8 cellular contexts compared by ENCODE assay signal in genomic region chr12:45415393-45415817, GRCh38.
A peak's percentile ranks its signal among the peaks of the same experiment; 100 is the strongest.
DNase-seq lines count a peak whose midpoint lies in the region; ATAC-seq and TF ChIP-seq lines count a peak whose summit lies in the region.

No MANE protein-coding gene starts in this region.

- no peaks in the 10 kb centered on the region for H3K4me1 ChIP-seq in H9 (ENCODE audit: insufficient read depth, low read length)

- no peak overlapping the region for H4K91ac ChIP-seq in H9 (ENCODE audit: insufficient read length, low read depth, low read length)

- H3K18ac ChIP-seq in H9 (ENCODE audit: insufficient read length, low read depth, low read length) = no peak overlapping the region

- H3T11ph ChIP-seq in H9 (ENCODE audit: low read length) = no peak overlapping the region

- intact Hi-C loops in Right ventricle myocardium inferior (cut with DNase I) = no loop called here

- no peaks in the 10 kb centered on the region for H3K79me1 ChIP-seq in H9 (ENCODE audit: insufficient read depth, low read depth, low read length, poor library complexity, severe bottlenecking)

- no peaks in the 10 kb centered on the region for H3K27me3 Mint-ChIP-seq in H9 (ENCODE audit: low read depth)

- no peaks in the 10 kb centered on the region for H3K9me3 ChIP-seq in H9 (ENCODE audit: control insufficient read depth, low read depth, low read length)

- no peak overlapping the region for H2AFZ ChIP-seq in H9 (ENCODE audit: low read length)

- no peak overlapping the region for H3K9ac ChIP-seq in H9 (ENCODE audit: extremely low read depth, insufficient read length, low read length)

- H3K4me2 ChIP-seq in H9 (ENCODE audit: insufficient read depth, insufficient read length, low read length) = no peak overlapping the region

- WGBS in H9 (ENCODE audit: extremely low coverage, insufficient read length, low lambda C conversion rate) = no CpG with 5 or more reads among the region's 4 CpGs

- H3K9me3 Mint-ChIP-seq in H9 = no peaks in the 10 kb centered on the region

- H3K27ac ChIP-seq in H9 (ENCODE audit: insufficient read length, low read depth, low read length) = no peak overlapping the region

- no peak overlapping the region for H4K8ac ChIP-seq in H9 (replicated peaks; ENCODE audit: insufficient read length, low read depth, low read length)

- DNase-seq in AG09319 (ENCODE audit: extremely low read depth, low read depth) = peak; percentile 92
- peak; percentile 79 for DNase-seq in SW480 (ENCODE audit: low spot score)
- DNase-seq in Right ventricle myocardium inferior (ENCODE audit: missing footprints) = peak; percentile 60
- DNase-seq in stimulated activated CD8-positive, alpha-beta memory T cell treated with anti-CD3 and anti-CD28 coated beads, Interleukin-12 subunit alpha, Interleukin-12 subunit beta, amount 100 ng/mL, for 24 hours (ENCODE audit: extremely low read depth) = peak; percentile 5
- no peak for DNase-seq in ureter (ENCODE audit: low spot score)
- no peak for DNase-seq in H9

- no peak overlapping the region for H3K4me3 Mint-ChIP-seq in H9

- no peaks in the 10 kb centered on the region for H3K4me1 Mint-ChIP-seq in H9

- TF ChIP-seq CTCF in AG09319 (IDR thresholded peaks at IDR 0.05; ENCODE audit: low read depth, low read length) = no peak
- TF ChIP-seq CTCF in H9 (conservative IDR thresholded peaks at IDR 0.05) = no peak

- no peak overlapping the region for H3K23ac ChIP-seq in H9 (ENCODE audit: insufficient read length, low read depth, low read length)

- peak overlapping the region in 1 of 3 experiments; percentile 69; a peak in 2 of 7 replicates for H3K27ac Mint-ChIP-seq in H9

- no peaks in the 10 kb centered on the region for H3K79me2 ChIP-seq in H9 (ENCODE audit: insufficient read depth, low read length)

- H2BK12ac ChIP-seq in H9 (ENCODE audit: insufficient read length, low read depth, low read length) = no peak overlapping the region

- no peak overlapping the region for H2BK15ac ChIP-seq in H9 (ENCODE audit: low read depth, low read length)

- H3K56ac ChIP-seq in H9 (ENCODE audit: insufficient read length, low read depth, low read length) = no peak overlapping the region

- no peaks in the 10 kb centered on the region for H4K20me1 ChIP-seq in H9 (ENCODE audit: control insufficient read depth, insufficient read depth, insufficient read length)

- H3K27me3 ChIP-seq in H9 (ENCODE audit: insufficient read depth, low read length) = no peaks in the 10 kb centered on the region

- no peak overlapping the region for H3K4ac ChIP-seq in H9 (ENCODE audit: low read depth, low read length)

- H2BK120ac ChIP-seq in H9 (ENCODE audit: low read depth, low read length, poor library complexity, severe bottlenecking) = no peak overlapping the region

- no peak overlapping the region for H3K14ac ChIP-seq in H9 (ENCODE audit: insufficient read depth, low read length)

- ATAC-seq in GM19025 (IDR thresholded peaks at IDR 0.05; ENCODE audit: low read depth, unreplicated experiment) (peak; percentile 92), HG03108 (IDR thresholded peaks at IDR 0.05; ENCODE audit: unreplicated experiment) (peak; percentile 84), Right ventricle myocardium inferior (peak; percentile 69)

- no peak overlapping the region for H2AK5ac ChIP-seq in H9 (ENCODE audit: insufficient read length, low read length)

- H3K36me3 Mint-ChIP-seq in H9 (ENCODE audit: insufficient read depth in 1 of 3, low read depth in 3 of 3) = peaks cover 7 to 19% (median 10%) of the 10 kb centered on the region in 3 experiments; a peak in 5 of 7 replicates

- no peaks in the 10 kb centered on the region for H3K23me2 ChIP-seq in H9 (ENCODE audit: insufficient read length, low read depth, low read length, poor library complexity, severe bottlenecking)

- no peak overlapping the region for H2BK20ac ChIP-seq in H9 (ENCODE audit: low read depth, low read length, poor library complexity, severe bottlenecking)

- H4K5ac ChIP-seq in H9 (ENCODE audit: insufficient read length, low read depth, low read length) = no peak overlapping the region

- H2BK5ac ChIP-seq in H9 (ENCODE audit: insufficient read length, low read length) = no peak overlapping the region

Comparison
In these comparisons a context has a peak if more than half of its experiments do, and no peak if none do; other contexts are left out.
1. DNase-seq: peak in AG09319 (single experiment), SW480 (single experiment), Right ventricle myocardium inferior (single experiment) and stimulated activated CD8-positive, alpha-beta memory T cell treated with anti-CD3 and anti-CD28 coated beads, Interleukin-12 subunit alpha, Interleukin-12 subunit beta, amount 100 ng/mL, for 24 hours (single experiment); none in ureter (single experiment) and H9 (single experiment).
2. Peak in every context shown above with its lines, with median percentiles within 50 percentile points of each other: ATAC-seq.